16 cellular contexts compared by ENCODE assay signal in the genomic region with DNA sequence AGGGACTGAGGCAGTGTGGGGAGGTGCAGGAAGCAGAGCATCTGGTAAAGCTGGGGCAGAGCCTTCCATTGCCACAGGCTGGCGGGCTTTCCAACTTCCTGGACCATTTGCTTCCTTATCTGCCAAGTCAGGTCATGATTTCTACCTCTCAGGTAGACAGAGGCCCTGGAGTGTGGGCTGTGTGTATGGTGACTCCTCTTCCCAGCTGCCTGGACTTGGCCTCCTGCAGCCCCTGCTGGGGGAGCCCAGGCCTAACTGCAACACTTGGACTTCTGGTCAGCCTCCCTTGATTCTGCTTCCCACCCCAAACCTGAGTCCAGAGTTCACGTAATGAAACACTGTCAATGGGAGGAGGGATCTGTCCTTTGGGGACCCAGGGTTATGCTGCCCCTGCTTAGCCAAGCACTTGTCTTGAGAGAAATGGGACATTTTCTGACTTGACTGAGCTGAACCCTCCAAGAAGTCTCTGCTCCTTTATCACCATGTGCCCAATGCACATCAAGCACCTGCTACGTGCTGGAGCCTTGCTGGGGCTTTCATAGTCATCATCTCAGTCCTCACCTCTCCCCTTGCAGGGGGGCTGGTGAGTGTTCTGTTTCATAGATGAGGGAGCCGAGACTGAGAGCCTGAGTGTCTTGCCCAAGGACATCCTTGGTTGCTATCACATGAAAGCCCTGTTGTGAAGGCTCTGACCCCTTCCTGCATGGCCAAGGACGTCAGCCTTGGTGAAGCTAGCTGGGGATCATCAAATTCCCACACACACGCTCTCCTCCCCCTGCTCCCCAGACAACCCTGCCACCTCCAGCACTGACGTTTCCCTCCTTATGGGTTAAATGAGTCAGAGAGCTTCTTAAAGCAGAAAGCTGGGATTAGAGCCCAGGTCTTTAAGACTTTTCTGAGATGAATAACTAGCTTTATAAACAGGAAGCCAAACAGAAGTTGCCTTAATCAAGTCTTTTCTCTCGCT.
DNase-seq lines count a peak whose midpoint lies in the region; ATAC-seq and TF ChIP-seq lines count a peak whose summit lies in the region.
"Had no signal": no experiment of that assay in that cellular context is flagged by ENCODE, and none has a peak within 500 bp of the region (broad histone marks: within the 10 kb centered on the region; RNA-seq: fewer than 3 reads in every experiment).

No MANE protein-coding gene starts in this region.

- in situ Hi-C loops in astrocyte of the cerebellum (cut with HindIII; ENCODE audit: low sequenced_read_pairs) = no loop called here

- H3K4me3 ChIP-seq in AG10803 (ENCODE audit: low read length) (no peak overlapping the region), astrocyte of the cerebellum (ENCODE audit: low read depth, low read length) (no peak overlapping the region)
- H3K4me3 ChIP-seq: adrenal gland, stomach had no signal

- DNase-seq in AG10803 (ENCODE audit: low read depth) = peak; percentile 74
- peak; percentile 29 for DNase-seq in HK-2 (ENCODE audit: unreplicated experiment)
- DNase-seq in astrocyte of the cerebellum (ENCODE audit: low read depth) = peak; percentile 76
- peak; percentile 98 for DNase-seq in iris pigment epithelial cell (ENCODE audit: low read depth)
- no peak for DNase-seq in NCI-H2107 (lab: John Stamatoyannopoulos, UW)
- no peak for DNase-seq in stimulated activated CD4-positive, alpha-beta T cell treated with anti-CD3 and anti-CD28 coated beads, Interleukin-4, amount 100 ng/mL, for 1 hour
- no peak for DNase-seq in cerebellar nuclear complex (lab: John Stamatoyannopoulos, UW)
- DNase-seq: Caco-2, NCI-H1436, NCI-H774, Right ventricle myocardium superior, stomach had no signal

- no peak for ATAC-seq in HG03432 (IDR thresholded peaks at IDR 0.05; ENCODE audit: unreplicated experiment)
- ATAC-seq: left lobe of liver, sciatic nerve had no signal

- TF ChIP-seq CTCF in AG10803 (conservative IDR thresholded peaks at IDR 0.05; ENCODE audit: low read length) = no peak
- no peak for TF ChIP-seq CTCF in astrocyte of the cerebellum (IDR thresholded peaks at IDR 0.05; ENCODE audit: low read depth, low read length, missing control alignments)

Comparison
In these comparisons a context has a peak if more than half of its experiments do, and no peak if none do; other contexts are left out.
1. DNase-seq: peak in AG10803 (single experiment), HK-2 (single experiment), astrocyte of the cerebellum (single experiment) and iris pigment epithelial cell (single experiment); none in NCI-H2107 (single experiment), stimulated activated CD4-positive, alpha-beta T cell treated with anti-CD3 and anti-CD28 coated beads, Interleukin-4, amount 100 ng/mL, for 1 hour (single experiment) and cerebellar nuclear complex (0 of 2).